20 cellular contexts compared by ENCODE assay signal in the genomic region with DNA sequence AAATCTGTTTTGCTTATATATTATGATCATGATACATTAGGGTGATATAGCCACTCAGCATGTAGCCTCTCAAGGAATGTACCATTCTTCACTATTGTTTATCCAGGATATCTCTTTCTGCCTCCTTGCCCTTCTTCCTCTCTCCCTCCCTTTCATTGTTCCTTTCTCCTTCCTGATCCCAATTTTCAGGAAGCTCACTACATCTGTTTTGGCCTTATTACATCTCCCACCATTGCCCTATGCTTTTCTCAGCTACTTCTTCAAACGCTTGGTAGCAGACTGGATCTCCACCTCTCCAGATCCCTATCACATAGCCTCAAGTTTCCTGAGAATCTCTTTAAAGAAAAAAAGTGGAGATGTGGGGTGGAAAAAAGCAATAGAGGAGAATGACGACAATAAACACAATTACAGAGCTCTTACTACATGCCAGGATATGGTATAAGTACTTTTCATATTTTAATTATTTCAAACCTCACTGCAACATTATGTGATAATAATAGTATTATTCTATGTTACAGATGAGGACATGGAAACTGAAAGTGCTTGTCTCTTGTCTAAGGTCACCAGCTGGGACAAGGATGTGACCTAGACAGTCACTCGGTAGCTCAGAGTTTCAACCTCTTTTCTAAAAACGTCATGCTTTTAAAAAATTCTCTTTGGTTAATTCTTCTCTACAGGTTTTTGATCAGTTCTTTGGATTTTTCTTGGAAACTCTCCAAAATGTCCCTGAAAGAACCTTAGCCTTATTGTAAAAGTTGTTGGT.
DNase-seq lines count a peak whose midpoint lies in the region; ATAC-seq and TF ChIP-seq lines count a peak whose summit lies in the region.
"Had no signal": no experiment of that assay in that cellular context is flagged by ENCODE, and none has a peak within 500 bp of the region (broad histone marks: within the 10 kb centered on the region; RNA-seq: fewer than 3 reads in every experiment).

No MANE protein-coding gene starts in this region.

- DNase-seq in Karpas-422, result no peak
- DNase-seq in OCI-LY7 (ENCODE audit: low spot score), result peak; percentile 75
- peak; percentile 44 to 52 for DNase-seq in dermis microvascular lymphatic vessel endothelial cell (ENCODE audit: low read depth in 2 of 2)
- DNase-seq in osteoblast (ENCODE audit: insufficient read length, low spot score, missing footprints), result no peak
- no peak for DNase-seq in posterior cingulate gyrus
- no peak for DNase-seq in NCI-H345 (lab: John Stamatoyannopoulos, UW)
- DNase-seq: Calu3, DMS79 treated with DMSO at 0.1 percent for 48 hours, MV-4-11, NCI-H1105 treated with DMSO at 0.1 percent for 48 hours, NCI-H2029, NCI-H446 treated with DMSO at 0.1 percent for 48 hours, NCI-H526, NCI-H82, Peyer's patch, SJCRH30 had no signal

- H3K4me3 ChIP-seq in Karpas-422 (ENCODE audit: low read length) (no peak overlapping the region), OCI-LY7 (ENCODE audit: low read depth, low read length, poor library complexity, severe bottlenecking) (peak overlapping the region; percentile 30), osteoblast (ENCODE audit: insufficient read depth, low read length) (no peak overlapping the region)
- H3K4me3 ChIP-seq: Peyer's patch, SJCRH30 had no signal

- H2AFZ ChIP-seq in Karpas-422 (ENCODE audit: low read length) (peak overlapping the region; percentile 86), OCI-LY7 (ENCODE audit: low read length) (peak overlapping the region; percentile 91), osteoblast (ENCODE audit: low read length) (peak overlapping the region; percentile 17)

- H3K79me2 ChIP-seq in Karpas-422 (ENCODE audit: low read length) (no peaks in the 10 kb centered on the region), OCI-LY7 (ENCODE audit: insufficient read depth, low read depth, low read length) (no peaks in the 10 kb centered on the region), osteoblast (ENCODE audit: insufficient read depth, low read length) (no peaks in the 10 kb centered on the region)

- H3K9ac ChIP-seq in Karpas-422 (ENCODE audit: low read length), result peak overlapping the region; percentile 37
- H3K9ac ChIP-seq: KMS-11 had no signal

- CTCF ChIA-PET in OCI-LY7 (lab: Charles Lee; ENCODE audit: unreplicated experiment), result interaction anchor here (0.5 to 1.1 kb wide), 2 partner anchors 13 to 673 kb away, joined by 3 to 4 read pairs; no protein-coding TSS in a partner anchor

- H3K9me3 ChIP-seq in Karpas-422 (ENCODE audit: low read length) (no peaks in the 10 kb centered on the region), OCI-LY7 (ENCODE audit: low read length) (no peaks in the 10 kb centered on the region; the same call in 1 of the 2 replicates), osteoblast (ENCODE audit: low read depth, low read length) (no peaks in the 10 kb centered on the region)
- H3K9me3 ChIP-seq: Peyer's patch had no signal

- peak overlapping the region; percentile 82 for H3K27ac ChIP-seq in Karpas-422 (ENCODE audit: low read length)
- H3K27ac ChIP-seq in OCI-LY7 (ENCODE audit: low read depth, low read length, poor library complexity, severe bottlenecking), result peak overlapping the region; percentile 41
- no peak overlapping the region for H3K27ac ChIP-seq in osteoblast (ENCODE audit: low read depth, low read length)
- H3K27ac ChIP-seq: KMS-11, Peyer's patch had no signal

- POLR2A ChIA-PET in OCI-LY7 (lab: Charles Lee), result interaction anchor here (0.5 to 3.3 kb wide), 19 partner anchors 9 to 1519 kb away, joined by 3 to 21 read pairs (median 3); no protein-coding TSS in a partner anchor

- H3K27me3 ChIP-seq in Karpas-422 (ENCODE audit: low read length) (no peaks in the 10 kb centered on the region), osteoblast (ENCODE audit: insufficient read depth, low read length) (no peaks in the 10 kb centered on the region)
- H3K27me3 ChIP-seq: Peyer's patch, SJCRH30 had no signal

- ATAC-seq in GM18907 (IDR thresholded peaks at IDR 0.05; ENCODE audit: unreplicated experiment), result no peak
- ATAC-seq: HCT116, Right ventricle myocardium inferior had no signal

- TF ChIP-seq CTCF in OCI-LY7 (conservative IDR thresholded peaks at IDR 0.05; ENCODE audit: low read length), result no peak
- TF ChIP-seq CTCF in osteoblast (IDR thresholded peaks at IDR 0.05; ENCODE audit: extremely low read depth, low read depth, low read length), result no peak

- H3K9me2 ChIP-seq in Karpas-422 (replicated peaks; ENCODE audit: insufficient read depth, low read length) (no peaks in the 10 kb centered on the region), OCI-LY7 (ENCODE audit: insufficient read depth, low read length) (no peaks in the 10 kb centered on the region)

- intact Hi-C loops in OCI-LY7 (cut with micrococcal nuclease; ENCODE audit: unreplicated experiment), result loop anchor here (5.0 kb wide), 1 partner anchor 160 kb away; no protein-coding TSS in a partner anchor
- intact Hi-C loops in posterior cingulate gyrus (cut with DNase I), result no loop called here

- BruUV-seq in OCI-LY7 (replicated peaks; lab: Mats Ljungman, UMichigan), result no TSS peak

- H3K36me3 ChIP-seq in Karpas-422 (ENCODE audit: insufficient read depth, low read length), result no peaks in the 10 kb centered on the region
- H3K36me3 ChIP-seq in OCI-LY7 (ENCODE audit: insufficient read depth, low read length), result no peaks in the 10 kb centered on the region
- H3K36me3 ChIP-seq in osteoblast (ENCODE audit: insufficient read depth, low read length), result no peaks in the 10 kb centered on the region
- H3K36me3 ChIP-seq: Peyer's patch, SJCRH30 had no signal

- H3K4me2 ChIP-seq in Karpas-422 (ENCODE audit: low read depth, low read length, poor library complexity, severe bottlenecking) (peak overlapping the region; percentile 55), OCI-LY7 (ENCODE audit: low read length) (peak overlapping the region; percentile 54), osteoblast (ENCODE audit: insufficient read depth, low read length) (no peak overlapping the region)
- H3K4me2 ChIP-seq: KMS-11 had no signal

- no peaks in the 10 kb centered on the region for H4K20me1 ChIP-seq in Karpas-422 (ENCODE audit: insufficient read depth, low read depth, low read length)
- no peaks in the 10 kb centered on the region for H4K20me1 ChIP-seq in OCI-LY7 (ENCODE audit: insufficient read depth, low read length)
- H4K20me1 ChIP-seq in osteoblast (ENCODE audit: insufficient read depth, low read length), result no peaks in the 10 kb centered on the region

- peaks cover 51% of the 10 kb centered on the region for H3K4me1 ChIP-seq in Karpas-422 (ENCODE audit: low read length)
- H3K4me1 ChIP-seq in OCI-LY7 (ENCODE audit: insufficient read depth, low read length, poor library complexity, severe bottlenecking), result peaks cover 27% of the 10 kb centered on the region
- H3K4me1 ChIP-seq in osteoblast (ENCODE audit: insufficient read depth, low read length), result peaks cover 10% of the 10 kb centered on the region
- H3K4me1 ChIP-seq: Peyer's patch had no signal

Comparison
In these comparisons a context has a peak if more than half of its experiments do, and no peak if none do; other contexts are left out.
1. DNase-seq: peak in OCI-LY7 (single experiment) and dermis microvascular lymphatic vessel endothelial cell (2 of 2); none in Karpas-422 (single experiment), osteoblast (single experiment), posterior cingulate gyrus (0 of 10) and NCI-H345 (single experiment).
2. H2AFZ ChIP-seq: peak in every context shown above with its lines; median percentile 91 in OCI-LY7; 86 in Karpas-422; 17 in osteoblast.